Comparison of ENCODE assay signal across 27 cellular contexts in genomic region chr10:60735244-60735643, GRCh38. TPM values are rescaled to one million over a fixed set of nuclear protein-coding genes. Genes with fewer than 3 reads are reported as not detected.
A peak's percentile ranks its signal among the peaks of the same experiment; 100 is the strongest.
DNase-seq lines count a peak whose midpoint lies in the region; ATAC-seq, FAIRE-seq and TF ChIP-seq lines count a peak whose summit lies in the region.
"Had no signal": no experiment of that assay in that cellular context is flagged by ENCODE, and none has a peak within 500 bp of the region (broad histone marks: within the 10 kb centered on the region; RNA-seq: fewer than 3 reads in every experiment).

No MANE protein-coding gene starts in this region.

- no peaks in the 10 kb centered on the region for H3K79me1 ChIP-seq in H1 (ENCODE audit: low read depth, low read length)

- H3F3A ChIP-seq in smooth muscle cell (ENCODE audit: low read depth) = peaks cover 9% of the 10 kb centered on the region

- H3K9me3 ChIP-seq in H1 (ENCODE audit: insufficient read depth in 2 of 2, low read depth in 1 of 2, low read length in 1 of 2) (no peaks in the 10 kb centered on the region), smooth muscle cell (replicated peaks; ENCODE audit: low read depth) (no peaks in the 10 kb centered on the region)
- H3K9me3 ChIP-seq: adrenal gland, BE2C, breast epithelium, right atrium auricular region had no signal

- no peaks in the 10 kb centered on the region for H3K36me3 Mint-ChIP-seq in stimulated activated effector memory CD8-positive, alpha-beta T cell treated with anti-CD3 and anti-CD28 coated beads, Interleukin-12 subunit alpha, Interleukin-12 subunit beta, amount 100 ng/mL, for 72 hours

- no peak overlapping the region for H3K56ac ChIP-seq in H1 (replicated peaks; ENCODE audit: insufficient read length, low read depth, low read length)

- no peak overlapping the region for H2AK5ac ChIP-seq in H1 (ENCODE audit: low read depth, low read length)

- TF ChIP-seq RAD21 in H1 (IDR thresholded peaks at IDR 0.05 in 1 of 2, conservative IDR thresholded peaks at IDR 0.05 in 1 of 2; ENCODE audit: low read depth in 2 of 2, low read length in 2 of 2) = no peak

- H3K27me3 ChIP-seq in H1 (replicated peaks in 1 of 4; ENCODE audit: control insufficient read depth in 3 of 4, extremely low read depth in 1 of 4, insufficient read depth in 3 of 4, low read length in 3 of 4) = no peaks in the 10 kb centered on the region
- no peaks in the 10 kb centered on the region for H3K27me3 ChIP-seq in smooth muscle cell (ENCODE audit: low read depth)
- H3K27me3 ChIP-seq: breast epithelium had no signal

- no peak overlapping the region for H2BK15ac ChIP-seq in H1 (ENCODE audit: low read length)

- no peak overlapping the region for H3K4ac ChIP-seq in H1 (replicated peaks; ENCODE audit: insufficient read length, low read depth, low read length)

- TF ChIP-seq EP300 in H1 (IDR thresholded peaks at IDR 0.05; ENCODE audit: borderline replicate concordance in 1 of 2, low read depth in 2 of 2, low read length in 2 of 2) = 0 out of 3 replicates have a peak, but pooled peaks of 1 of the 2 experiments have one; percentile 12

- H3K9ac ChIP-seq in H1 (replicated peaks in 1 of 4; ENCODE audit: extremely low read depth in 1 of 4, low read depth in 3 of 4, low read length in 3 of 4) = no peak overlapping the region
- no peak overlapping the region for H3K9ac ChIP-seq in smooth muscle cell (ENCODE audit: low read depth)

- H3K36me3 ChIP-seq in H1 (ENCODE audit: control insufficient read depth in 2 of 4, insufficient read depth in 4 of 4, low read length in 3 of 4) = no peaks in the 10 kb centered on the region
- no peaks in the 10 kb centered on the region for H3K36me3 ChIP-seq in smooth muscle cell (ENCODE audit: low read depth)
- H3K36me3 ChIP-seq: adrenal gland, BE2C, breast epithelium, right atrium auricular region had no signal

- H2BK120ac ChIP-seq in H1 (replicated peaks; ENCODE audit: low read depth, low read length) = no peak overlapping the region

- no peak overlapping the region for H4K8ac ChIP-seq in H1 (ENCODE audit: extremely low read depth, insufficient read depth, low read length)

- H3K27ac ChIP-seq in H1 (ENCODE audit: low read depth, low read length) = no peak overlapping the region
- no peak overlapping the region for H3K27ac ChIP-seq in smooth muscle cell (ENCODE audit: low read depth)
- H3K27ac ChIP-seq: adrenal gland, right atrium auricular region had no signal

- CTCF ChIA-PET in H1 (lab: Charles Lee; ENCODE audit: partially characterized antibody) = interaction anchor here (0.6 to 1.8 kb wide), 3 partner anchors 15 to 89 kb away, joined by 3 read pairs; no protein-coding TSS in a partner anchor

- peak overlapping the region; percentile 3 to 5; a peak in 2 of 4 replicates for H3K4me2 ChIP-seq in H1 (ENCODE audit: insufficient read depth in 1 of 2, low read depth in 2 of 2, low read length in 2 of 2)
- H3K4me2 ChIP-seq in smooth muscle cell = peak overlapping the region; percentile 94

- WGBS in H1 (ENCODE audit: extremely low coverage in 1 of 2, insufficient coverage in 1 of 2, insufficient read length in 1 of 2, insufficient replicate concordance in 2 of 2, low coverage in 1 of 2, low lambda C conversion rate in 2 of 2, missing lambda C conversion rate in 1 of 2), 2 experiments = 45% methylated on average over 2 of the region's 2 CpGs; no CpG with 5 or more reads in 1 of the 2 experiments
- 81% methylated on average over 2 of the region's 2 CpGs for WGBS in smooth muscle cell (ENCODE audit: low lambda C conversion rate)

- no peak overlapping the region; the same call in 1 of the 2 replicates for H3K18ac ChIP-seq in H1 (ENCODE audit: extremely low read depth, low read length)

- POLR2A ChIA-PET in H1 (lab: Charles Lee; ENCODE audit: partially characterized antibody) = interaction anchor here (0.5 to 2.0 kb wide), 3 partner anchors 22 to 121 kb away, joined by 3 to 5 read pairs (median 4); partner anchors contain the start of gene CDK1

- ATAC-seq in stimulated activated effector memory CD8-positive, alpha-beta T cell treated with anti-CD3 and anti-CD28 coated beads, Interleukin-12 subunit alpha, Interleukin-12 subunit beta, amount 100 ng/mL, for 72 hours = no peak
- ATAC-seq in HG02759 (IDR thresholded peaks at IDR 0.05; ENCODE audit: unreplicated experiment) (no peak), HG03460 (IDR thresholded peaks at IDR 0.05; ENCODE audit: unreplicated experiment) (no peak)
- ATAC-seq: HCT116 had no signal

- H3K9me3 Mint-ChIP-seq in stimulated activated effector memory CD8-positive, alpha-beta T cell treated with anti-CD3 and anti-CD28 coated beads, Interleukin-12 subunit alpha, Interleukin-12 subunit beta, amount 100 ng/mL, for 72 hours = no peaks in the 10 kb centered on the region
- H3K9me3 Mint-ChIP-seq: activated CD4-positive, alpha-beta memory T cell treated with anti-CD3 and anti-CD28 coated beads, Interleukin-2, amount 10 ng/mL, durations not matched to agents 7 days and 5 days had no signal

- no peak for TF ChIP-seq CTCF in H1 (IDR thresholded peaks at IDR 0.05; ENCODE audit: control extremely low read depth in 1 of 3, insufficient read depth in 1 of 3, low read depth in 1 of 3, low read length in 3 of 3)
- no peak for TF ChIP-seq CTCF in smooth muscle cell (IDR thresholded peaks at IDR 0.05; ENCODE audit: borderline replicate concordance, insufficient read depth, poor library complexity, severe bottlenecking)

- no peak overlapping the region for H4K91ac ChIP-seq in H1 (replicated peaks; ENCODE audit: insufficient read length, low read length)

- H3K4me1 ChIP-seq in H1 (replicated peaks in 1 of 4; ENCODE audit: control insufficient read depth in 3 of 4, insufficient read depth in 4 of 4, low read length in 3 of 4) (peaks cover 2 to 19% (median 13%) of the 10 kb centered on the region in 4 experiments; a peak in 6 of 7 replicates), smooth muscle cell (ENCODE audit: low read depth) (peaks cover 14% of the 10 kb centered on the region)
- H3K4me1 ChIP-seq: BE2C, breast epithelium had no signal

- no peak overlapping the region for H2BK5ac ChIP-seq in H1 (ENCODE audit: low read depth, low read length)

- H3K14ac ChIP-seq in H1 (ENCODE audit: insufficient read length) = no peak overlapping the region

- H4K20me1 ChIP-seq in H1 (replicated peaks in 1 of 2; ENCODE audit: control insufficient read depth in 1 of 2, insufficient read depth in 2 of 2, low read length in 2 of 2) = no peaks in the 10 kb centered on the region
- H4K20me1 ChIP-seq in smooth muscle cell (ENCODE audit: low read depth) = no peaks in the 10 kb centered on the region

- peak; percentile 7 for DNase-seq in NCI-H2107 treated with DMSO at 0.1 percent for 48 hours (lab: John Stamatoyannopoulos, UW; ENCODE audit: unreplicated experiment)
- no peak for DNase-seq in NCI-H2107 (lab: John Stamatoyannopoulos, UW)
- DNase-seq in NCI-H2029 (lab: John Stamatoyannopoulos, UW) = peak; percentile 33
- DNase-seq in H1 (ENCODE audit: low read depth in 1 of 2, low spot score in 2 of 2) = no peak
- no peak for DNase-seq in smooth muscle cell (lab: John Stamatoyannopoulos, UW; ENCODE audit: unreplicated experiment)
- DNase-seq in stimulated activated effector memory CD8-positive, alpha-beta T cell treated with anti-CD3 and anti-CD28 coated beads, Interleukin-12 subunit alpha, Interleukin-12 subunit beta, amount 100 ng/mL, for 72 hours (ENCODE audit: low spot score in 2 of 2) = no peak
- DNase-seq: activated CD4-positive, alpha-beta memory T cell treated with anti-CD3 and anti-CD28 coated beads, Interleukin-2, amount 10 ng/mL, durations not matched to agents 7 days and 5 days; activated CD4-positive, CD25-positive, alpha-beta regulatory T cell; activated gamma-delta T cell treated with Interleukin-2 at 50 U/mL for 16 hours; activated T-cell treated with anti-CD3 and anti-CD28 coated beads for 4 hours; adrenal gland; BE2C; Calu3; cortex of kidney; GF-D8; NCI-H1694; NCI-H446 treated with DMSO at 0.1 percent for 48 hours; nucleus accumbens; stimulated activated CD8-positive, alpha-beta memory T cell treated with anti-CD3 and anti-CD28 coated beads, Interleukin-4, amount 100 ng/mL, for 48 hours; substantia nigra had no signal

- H2BK20ac ChIP-seq in H1 (ENCODE audit: low read length) = no peak overlapping the region

- no peak overlapping the region for H3K27ac Mint-ChIP-seq in stimulated activated effector memory CD8-positive, alpha-beta T cell treated with anti-CD3 and anti-CD28 coated beads, Interleukin-12 subunit alpha, Interleukin-12 subunit beta, amount 100 ng/mL, for 72 hours
- H3K27ac Mint-ChIP-seq: activated CD4-positive, alpha-beta memory T cell treated with anti-CD3 and anti-CD28 coated beads, Interleukin-2, amount 10 ng/mL, durations not matched to agents 7 days and 5 days had no signal

- H3K79me2 ChIP-seq in H1 (ENCODE audit: control insufficient read depth in 1 of 2, insufficient read depth in 2 of 2, low read length in 2 of 2) = peaks cover 0 to 24% of the 10 kb centered on the region in 2 experiments; a peak in 2 of 4 replicates
- H3K79me2 ChIP-seq in smooth muscle cell (ENCODE audit: low read depth) = peaks cover 31% of the 10 kb centered on the region

- H3K4me1 Mint-ChIP-seq in stimulated activated effector memory CD8-positive, alpha-beta T cell treated with anti-CD3 and anti-CD28 coated beads, Interleukin-12 subunit alpha, Interleukin-12 subunit beta, amount 100 ng/mL, for 72 hours = peaks cover 11% of the 10 kb centered on the region

- no peak for TF ChIP-seq POLR2A in H1 (IDR thresholded peaks at IDR 0.05; ENCODE audit: control extremely low read depth in 1 of 2, low read depth in 2 of 2, low read length in 2 of 2)

- no peak overlapping the region for H2BK12ac ChIP-seq in H1 (ENCODE audit: low read depth, low read length)

- no peak overlapping the region for H4K5ac ChIP-seq in H1 (ENCODE audit: insufficient read length, low read depth, low read length)

- FAIRE-seq in H1 (lab: Jason Lieb, UNC) = no peak
- FAIRE-seq: A204.1, endometrium had no signal

- no peak overlapping the region for H3K4me3 Mint-ChIP-seq in stimulated activated effector memory CD8-positive, alpha-beta T cell treated with anti-CD3 and anti-CD28 coated beads, Interleukin-12 subunit alpha, Interleukin-12 subunit beta, amount 100 ng/mL, for 72 hours
- H3K4me3 Mint-ChIP-seq: activated CD4-positive, alpha-beta memory T cell treated with anti-CD3 and anti-CD28 coated beads, Interleukin-2, amount 10 ng/mL, durations not matched to agents 7 days and 5 days had no signal

- H3K23me2 ChIP-seq in H1 (ENCODE audit: low read depth, low read length) = peaks cover 9% of the 10 kb centered on the region

- H2AFZ ChIP-seq in H1 (ENCODE audit: low read length) = peak overlapping the region; percentile 48; the same call in 1 of the 2 replicates
- H2AFZ ChIP-seq in smooth muscle cell (ENCODE audit: low read depth) = no peak overlapping the region

- H3K4me3 ChIP-seq in H1 (ENCODE audit: extremely low read depth in 1 of 4, insufficient read depth in 2 of 4, low read depth in 3 of 4, low read length in 4 of 4) (no peak overlapping the region), smooth muscle cell (no peak overlapping the region)
- H3K4me3 ChIP-seq: adrenal gland, breast epithelium, right atrium auricular region had no signal

- H3K23ac ChIP-seq in H1 (ENCODE audit: insufficient read length) = no peak overlapping the region

RNA-seq across cellular contexts. Expression of gene CDK1, which starts 43.0 kb away (rescaled TPM):
- total RNA-seq in H1 (2021; fragmentation: NEBNext Ultra II Directional; extraction: Animal tissue kit (Norgen Biotek cat#: 25700)) = 98.8 and 111 TPM in 2 replicates
- polyA plus RNA-seq in H1 (2011; rRNA removed) (15.1 and 29.4 TPM in 2 replicates), smooth muscle cell (44.0 and 46.6 TPM in 2 replicates)
- polyA plus RNA-seq in H1 (2011; cell fraction: cytosol; rRNA removed) = 47.5 TPM
- polyA plus RNA-seq in H1 (2011; cell fraction: nucleus; rRNA removed) = 13.0 TPM
- polyA plus RNA-seq in H1 (2012, experiment 1 of 2) = 32.5 to 64.9 TPM (median 36.1 TPM) in 4 replicates
- polyA plus RNA-seq in H1 (2012, experiment 2 of 2) = 13.2 TPM
- polyA plus RNA-seq in H1 (2013, experiment 1 of 2) = 69.2 TPM
- 69.7 TPM for polyA plus RNA-seq in H1 (2013, experiment 2 of 2)
- polyA minus RNA-seq in H1 (2011; rRNA and poly(A)+ RNA removed) = 18.4 and 28.0 TPM in 2 replicates
- polyA minus RNA-seq in H1 (2011; cell fraction: cytosol; rRNA and poly(A)+ RNA removed) = 18.0 TPM
- 31.8 TPM for polyA minus RNA-seq in H1 (2011; cell fraction: nucleus; rRNA and poly(A)+ RNA removed)
- 55.3 and 56.5 TPM in 2 replicates for total RNA-seq in smooth muscle cell

Comparison
In these comparisons a context has a peak if more than half of its experiments do, and no peak if none do; other contexts are left out.
1. DNase-seq: peak in NCI-H2107 treated with DMSO at 0.1 percent for 48 hours (single experiment) and NCI-H2029 (single experiment); none in NCI-H2107 (single experiment), H1 (0 of 2), smooth muscle cell (single experiment) and stimulated activated effector memory CD8-positive, alpha-beta T cell treated with anti-CD3 and anti-CD28 coated beads, Interleukin-12 subunit alpha, Interleukin-12 subunit beta, amount 100 ng/mL, for 72 hours (0 of 2).